In genomic region chr17:21275579-21276339, GRCh38 we compare ENCODE assay signal across 8 cellular contexts. TPM values are rescaled to one million over a fixed set of nuclear protein-coding genes. Genes with fewer than 3 reads are reported as not detected.
DNase-seq lines count a peak whose midpoint lies in the region; ATAC-seq and TF ChIP-seq lines count a peak whose summit lies in the region.

No MANE protein-coding gene starts in this region.

- no peaks in the 10 kb centered on the region for H3K27me3 Mint-ChIP-seq in CD4-positive, alpha-beta memory T cell
- no peaks in the 10 kb centered on the region for H3K27me3 Mint-ChIP-seq in activated CD8-positive, alpha-beta memory T cell treated with anti-CD3 and anti-CD28 coated beads, Interleukin-2, amount 10 ng/mL, durations not matched to agents 7 days and 5 days
- H3K27me3 Mint-ChIP-seq in endodermal cell (ENCODE audit: insufficient read depth): peaks cover 47% of the 10 kb centered on the region

- H3K9ac ChIP-seq in endodermal cell (ENCODE audit: extremely low read depth, low read length, poor library complexity, severe bottlenecking): no peak overlapping the region

- peak overlapping the region; percentile 78 to 95 (median 93) for H3K27ac Mint-ChIP-seq in CD4-positive, alpha-beta memory T cell
- peak overlapping the region; percentile 65 for H3K27ac Mint-ChIP-seq in activated CD8-positive, alpha-beta memory T cell treated with anti-CD3 and anti-CD28 coated beads, Interleukin-2, amount 10 ng/mL, durations not matched to agents 7 days and 5 days
- no peak overlapping the region for H3K27ac Mint-ChIP-seq in endodermal cell

- intact Hi-C loops in CD4-positive, alpha-beta memory T cell (cut with micrococcal nuclease): loop anchor here (1.0 kb wide), 3 partner anchors 9 to 61 kb away; partner anchors contain the start of genes MAP2K3, NATD1 and TMEM11

- H3K36me3 Mint-ChIP-seq in CD4-positive, alpha-beta memory T cell: no peaks in the 10 kb centered on the region
- no peaks in the 10 kb centered on the region for H3K36me3 Mint-ChIP-seq in activated CD8-positive, alpha-beta memory T cell treated with anti-CD3 and anti-CD28 coated beads, Interleukin-2, amount 10 ng/mL, durations not matched to agents 7 days and 5 days
- no peaks in the 10 kb centered on the region for H3K36me3 Mint-ChIP-seq in endodermal cell (ENCODE audit: low read depth)

- H3K36me3 ChIP-seq in CD4-positive, alpha-beta memory T cell (ENCODE audit: insufficient read depth, low read length): no peaks in the 10 kb centered on the region
- H3K36me3 ChIP-seq in endodermal cell (ENCODE audit: control insufficient read depth, insufficient read depth, low read length): no peaks in the 10 kb centered on the region

- H3K4me1 Mint-ChIP-seq in CD4-positive, alpha-beta memory T cell: peaks cover 32 to 52% (median 39%) of the 10 kb centered on the region in 4 donors
- H3K4me1 Mint-ChIP-seq in activated CD8-positive, alpha-beta memory T cell treated with anti-CD3 and anti-CD28 coated beads, Interleukin-2, amount 10 ng/mL, durations not matched to agents 7 days and 5 days: peaks cover 35% of the 10 kb centered on the region
- H3K4me1 Mint-ChIP-seq in endodermal cell: peaks cover 10% of the 10 kb centered on the region

- H3K9me3 Mint-ChIP-seq in CD4-positive, alpha-beta memory T cell: no peaks in the 10 kb centered on the region
- no peaks in the 10 kb centered on the region for H3K9me3 Mint-ChIP-seq in activated CD8-positive, alpha-beta memory T cell treated with anti-CD3 and anti-CD28 coated beads, Interleukin-2, amount 10 ng/mL, durations not matched to agents 7 days and 5 days (ENCODE audit: low read depth)
- H3K9me3 Mint-ChIP-seq in endodermal cell: no peaks in the 10 kb centered on the region

- 7 to 9% methylated on average over 26 to 61 of the region's 61 CpGs for WGBS in endodermal cell (ENCODE audit: insufficient coverage in 1 of 2, insufficient read length in 1 of 2), 2 experiments

- TF ChIP-seq CTCF in endodermal cell (conservative IDR thresholded peaks at IDR 0.05): peak; percentile 43

- H3K27ac ChIP-seq in CD4-positive, alpha-beta memory T cell (ENCODE audit: low read depth, low read length): peak overlapping the region; percentile 77
- H3K27ac ChIP-seq in endodermal cell (ENCODE audit: low read depth, low read length): no peak overlapping the region

- no peaks in the 10 kb centered on the region for H3K27me3 ChIP-seq in CD4-positive, alpha-beta memory T cell (ENCODE audit: insufficient read depth, low read length)
- peaks cover 18% of the 10 kb centered on the region for H3K27me3 ChIP-seq in endodermal cell (ENCODE audit: control insufficient read depth, insufficient read depth, low read length, poor library complexity, severe bottlenecking)

- no peaks in the 10 kb centered on the region for H3K9me3 ChIP-seq in CD4-positive, alpha-beta memory T cell (ENCODE audit: control insufficient read depth in 1 of 2, low read length in 2 of 2)
- H3K9me3 ChIP-seq in endodermal cell (ENCODE audit: control insufficient read depth, low read length): no peaks in the 10 kb centered on the region

- peak overlapping the region; percentile 26 to 71 for H3K4me3 ChIP-seq in CD4-positive, alpha-beta memory T cell (ENCODE audit: low read length in 2 of 2)
- peak overlapping the region; percentile 73 for H3K4me3 ChIP-seq in endodermal cell (ENCODE audit: low read length)

- CTCF ChIA-PET in CD4-positive, alpha-beta memory T cell (lab: Charles Lee; ENCODE audit: partially characterized antibody): interaction anchor here (0.7 to 8.2 kb wide), 9 partner anchors 11 to 238 kb away, joined by 3 to 87 read pairs (median 5); no protein-coding TSS in a partner anchor
- CTCF ChIA-PET in activated CD8-positive, alpha-beta memory T cell treated with anti-CD3 and anti-CD28 coated beads, Interleukin-2, amount 10 ng/mL, durations not matched to agents 7 days and 5 days (lab: Charles Lee): interaction anchor here (0.8 to 3.6 kb wide), 8 partner anchors 9 to 237 kb away, joined by 3 to 30 read pairs (median 6); partner anchors contain the start of gene DHRS7B

- ATAC-seq in GM19372 (IDR thresholded peaks at IDR 0.05; ENCODE audit: low read depth, unreplicated experiment) (peak; percentile 88), HG03469 (IDR thresholded peaks at IDR 0.05; ENCODE audit: unreplicated experiment) (peak; percentile 75)
- ATAC-seq in activated CD8-positive, alpha-beta memory T cell treated with anti-CD3 and anti-CD28 coated beads, Interleukin-2, amount 10 ng/mL, durations not matched to agents 7 days and 5 days: peak; percentile 93

- POLR2A ChIA-PET in CD4-positive, alpha-beta memory T cell (lab: Charles Lee; ENCODE audit: partially characterized antibody): interaction anchor here (0.6 to 5.0 kb wide), 15 partner anchors 8 to 276 kb away, joined by 3 to 59 read pairs (median 5); partner anchors contain the start of genes NATD1, TMEM11 and USP22

- peak; percentile 85 to 93 (median 87) for DNase-seq in CD4-positive, alpha-beta memory T cell
- peak; percentile 75 for DNase-seq in NK-92 treated with Interleukin-12 subunit alpha and Interleukin-12 subunit beta, amount 100 ng/mL, for 24 hours (lab: John Stamatoyannopoulos, UW)
- peak; percentile 95 for DNase-seq in activated CD8-positive, alpha-beta memory T cell treated with anti-CD3 and anti-CD28 coated beads, Interleukin-2, amount 10 ng/mL, durations not matched to agents 7 days and 5 days
- DNase-seq in endodermal cell: peak; percentile 99
- DNase-seq in middle frontal gyrus (ENCODE audit: extremely low spot score, low spot score): peak; percentile 76
- DNase-seq in stimulated activated CD8-positive, alpha-beta memory T cell treated with anti-CD3 and anti-CD28 coated beads, Interleukin-2, amount 100 ng/mL, for 48 hours (ENCODE audit: low read depth in 2 of 2): peak; percentile 96 to 97

- H3K4me1 ChIP-seq in CD4-positive, alpha-beta memory T cell (ENCODE audit: insufficient read depth, low read length): peaks cover 49% of the 10 kb centered on the region
- H3K4me1 ChIP-seq in endodermal cell (ENCODE audit: control insufficient read depth, insufficient read depth, low read length): peaks cover 7% of the 10 kb centered on the region

- peak overlapping the region; percentile 86 to 99 (median 90) for H3K4me3 Mint-ChIP-seq in CD4-positive, alpha-beta memory T cell
- H3K4me3 Mint-ChIP-seq in activated CD8-positive, alpha-beta memory T cell treated with anti-CD3 and anti-CD28 coated beads, Interleukin-2, amount 10 ng/mL, durations not matched to agents 7 days and 5 days: peak overlapping the region; percentile 67
- peak overlapping the region; percentile 62 for H3K4me3 Mint-ChIP-seq in endodermal cell

RNA-seq across cellular contexts. Expression of gene MAP2K3, which starts 8.8 kb away (rescaled TPM):
- total RNA-seq in CD4-positive, alpha-beta memory T cell: 10 to 100 TPM; 52.6 to 63.2 TPM
- polyA plus RNA-seq in CD4-positive, alpha-beta memory T cell: 10 to 100 TPM; 48.5 to 88.9 TPM
- total RNA-seq in activated CD8-positive, alpha-beta memory T cell treated with anti-CD3 and anti-CD28 coated beads, Interleukin-2, amount 10 ng/mL, durations not matched to agents 7 days and 5 days: 10 to 100 TPM; 65.5 to 97.3 TPM
- 10 to 100 TPM; 31.6 to 37.6 TPM for total RNA-seq in endodermal cell
- 18.6 TPM for polyA plus RNA-seq in endodermal cell (2013, experiment 1 of 2)
- 17.7 TPM for polyA plus RNA-seq in endodermal cell (2013, experiment 2 of 2)

RNA-seq across cellular contexts. Expression of gene NATD1, which starts 22.5 kb away (rescaled TPM):
- 10 to 100 TPM; 13.1 to 13.5 TPM for total RNA-seq in CD4-positive, alpha-beta memory T cell
- 1 to 10 TPM in 1 of 2 donors, under 1 TPM in 1; 0.32 to 2.3 TPM for polyA plus RNA-seq in CD4-positive, alpha-beta memory T cell
- total RNA-seq in activated CD8-positive, alpha-beta memory T cell treated with anti-CD3 and anti-CD28 coated beads, Interleukin-2, amount 10 ng/mL, durations not matched to agents 7 days and 5 days: 1 to 10 TPM; 1.8 to 1.9 TPM
- total RNA-seq in endodermal cell: 10 to 100 TPM; 12.2 to 17.2 TPM
- 15.2 TPM for polyA plus RNA-seq in endodermal cell (2013, experiment 1 of 2)
- polyA plus RNA-seq in endodermal cell (2013, experiment 2 of 2): 13.7 TPM

Comparison
In these comparisons a context has a peak if more than half of its experiments do, and no peak if none do; other contexts are left out.
1. RNA of gene NATD1, which starts 22.5 kb away (total RNA-seq): 12.2 to 17.2 TPM in endodermal cell and 13.1 to 13.5 TPM in CD4-positive, alpha-beta memory T cell; 1.8 to 1.9 TPM in activated CD8-positive, alpha-beta memory T cell treated with anti-CD3 and anti-CD28 coated beads, Interleukin-2, amount 10 ng/mL, durations not matched to agents 7 days and 5 days; every median in the first group is over 4 times any median in the second.
2. Peak in every context shown above with its lines, with median percentiles within 50 percentile points of each other: DNase-seq, H3K4me3 Mint-ChIP-seq and ATAC-seq.